In genomic region chr12:122024132-122024785, GRCh38 we compare ENCODE assay signal across 10 cellular contexts. TPM values are rescaled to one million over a fixed set of nuclear protein-coding genes. Genes with fewer than 3 reads are reported as not detected.
DNase-seq lines count a peak whose midpoint lies in the region; ATAC-seq, FAIRE-seq and TF ChIP-seq lines count a peak whose summit lies in the region.
"Had no signal": no experiment of that assay in that cellular context is flagged by ENCODE, and none has a peak within 500 bp of the region (broad histone marks: within the 10 kb centered on the region; RNA-seq: fewer than 3 reads in every experiment).

No MANE protein-coding gene starts in this region.

- peaks cover 61% of the 10 kb centered on the region for H3K79me2 ChIP-seq in keratinocyte (ENCODE audit: control insufficient read depth, insufficient read depth, low read length)

- H3K27ac ChIP-seq in WERI-Rb-1 (peak overlapping the region; percentile 70), keratinocyte (ENCODE audit: control insufficient read depth, insufficient read depth, low read length) (peak overlapping the region; percentile 80), subcutaneous abdominal adipose tissue (ENCODE audit: low read depth, low read length) (peak overlapping the region; percentile 81)

- TF ChIP-seq CTCF in WERI-Rb-1 (IDR thresholded peaks at IDR 0.05; ENCODE audit: low read depth, low read length) (no peak), keratinocyte (optimal IDR thresholded peaks at IDR 0.05 in 1 of 3, IDR thresholded peaks at IDR 0.05 in 1 of 3, conservative IDR thresholded peaks at IDR 0.05 in 1 of 3; ENCODE audit: extremely low read depth in 1 of 3, insufficient read depth in 2 of 3, low read length in 3 of 3) (no peak)

- DNase-seq in WERI-Rb-1 (peak; percentile 52), keratinocyte (ENCODE audit: low read depth, low spot score) (no peak), NCI-H1436 treated with DMSO at 0.1 percent for 48 hours (lab: John Stamatoyannopoulos, UW) (no peak), SKM-1 treated with dmso at 0.1 percent for 144 hours (lab: John Stamatoyannopoulos, UW; ENCODE audit: unreplicated experiment) (no peak)
- no peak for DNase-seq in activated CD4-positive, alpha-beta T cell treated with anti-CD3 and anti-CD28 coated beads, Interleukin-2, amount 50 U/mL, for 1 hour
- DNase-seq: immature natural killer cell had no signal

- dilution Hi-C loops in keratinocyte (cut with MboI; ENCODE audit: extremely low pct_ligation_motif_present, low sequenced_read_pairs): no loop called here

- peaks cover 6% of the 10 kb centered on the region for H3K9me1 ChIP-seq in keratinocyte (ENCODE audit: control insufficient read depth, extremely low read depth, insufficient read depth, low read length)

- no peak for FAIRE-seq in keratinocyte (lab: Jason Lieb, UNC)

- H3K4me2 ChIP-seq in keratinocyte (ENCODE audit: control insufficient read depth, extremely low read depth, insufficient read depth, low read depth, low read length): peak overlapping the region; percentile 97

- H2AFZ ChIP-seq in keratinocyte (ENCODE audit: control insufficient read depth, low read length): no peak overlapping the region

- H3K4me1 ChIP-seq in keratinocyte (ENCODE audit: control insufficient read depth, extremely low read depth, insufficient read depth, low read length) (peaks cover 43% of the 10 kb centered on the region), subcutaneous abdominal adipose tissue (ENCODE audit: control insufficient read depth in 5 of 5, insufficient read depth in 5 of 5, low read length in 5 of 5) (peaks cover 2 to 46% (median 37%) of the 10 kb centered on the region in 5 donors)

- H3K4me3 ChIP-seq in WERI-Rb-1 (ENCODE audit: low read depth, low read length) (peak overlapping the region; percentile 72), keratinocyte (ENCODE audit: control insufficient read depth in 2 of 3, extremely low read depth in 1 of 3, insufficient read depth in 2 of 3, low read depth in 1 of 3, low read length in 3 of 3) (peak overlapping the region; percentile 53 to 79 (median 61)), subcutaneous abdominal adipose tissue (ENCODE audit: low read depth in 1 of 5, low read length in 5 of 5) (peak overlapping the region in 3 of 5 donors; percentile 62 to 78 (median 75))

- H3K27me3 ChIP-seq in WERI-Rb-1 (ENCODE audit: insufficient read depth, low read depth, severe bottlenecking) (peaks cover 12% of the 10 kb centered on the region), keratinocyte (ENCODE audit: control insufficient read depth, extremely low read depth, insufficient read depth, low read length) (no peaks in the 10 kb centered on the region), subcutaneous abdominal adipose tissue (ENCODE audit: control insufficient read depth in 5 of 5, insufficient read depth in 4 of 5, low read length in 5 of 5) (no peaks in the 10 kb centered on the region)

- peak overlapping the region; percentile 91 for H3K9ac ChIP-seq in keratinocyte (ENCODE audit: control insufficient read depth, extremely low read depth, insufficient read depth, low read length)
- peak overlapping the region in 4 of 5 donors; percentile 10 to 77 (median 47) for H3K9ac ChIP-seq in subcutaneous abdominal adipose tissue (ENCODE audit: low read length in 5 of 5)

- peak; percentile 45 for ATAC-seq in GM18909 (IDR thresholded peaks at IDR 0.05; ENCODE audit: poor library complexity, unreplicated experiment)
- no peak for ATAC-seq in HG02588 (IDR thresholded peaks at IDR 0.05; ENCODE audit: unreplicated experiment)
- ATAC-seq: activated CD4-positive, CD25-positive, alpha-beta regulatory T cell treated with anti-CD3 and anti-CD28 coated beads, Interleukin-2, amount 50 U/mL, for 24 hours had no signal

- no peaks in the 10 kb centered on the region for H3K9me3 ChIP-seq in WERI-Rb-1 (ENCODE audit: severe bottlenecking)
- no peaks in the 10 kb centered on the region for H3K9me3 ChIP-seq in keratinocyte (ENCODE audit: control insufficient read depth, low read depth, low read length)
- no peaks in the 10 kb centered on the region for H3K9me3 ChIP-seq in subcutaneous abdominal adipose tissue (ENCODE audit: control insufficient read depth in 5 of 5, low read length in 5 of 5)

- no peaks in the 10 kb centered on the region for H3K36me3 ChIP-seq in WERI-Rb-1
- H3K36me3 ChIP-seq in keratinocyte (ENCODE audit: control insufficient read depth in 2 of 2, extremely low read depth in 1 of 2, insufficient read depth in 2 of 2, low read length in 2 of 2): no peaks in the 10 kb centered on the region
- H3K36me3 ChIP-seq in subcutaneous abdominal adipose tissue (ENCODE audit: control insufficient read depth in 5 of 5, insufficient read depth in 5 of 5, low read length in 5 of 5): no peaks in the 10 kb centered on the region

- H4K20me1 ChIP-seq in keratinocyte (ENCODE audit: control insufficient read depth, extremely low read depth, insufficient read depth, low read length): peaks cover 3% of the 10 kb centered on the region

RNA-seq across cellular contexts. Expression of gene BCL7A, which starts 2.6 kb away (rescaled TPM):
- polyA plus RNA-seq in keratinocyte: 9.6 to 17.2 TPM (median 12.8 TPM) in 3 replicates
- 10.0 TPM for polyA plus RNA-seq in keratinocyte (2011; ENCODE audit: low read depth)
- polyA plus RNA-seq in keratinocyte (2011; cell fraction: cytosol; rRNA removed): 10.0 and 11.9 TPM in 2 replicates
- polyA plus RNA-seq in keratinocyte (2011; cell fraction: nucleus; rRNA removed): 16.2 and 17.3 TPM in 2 replicates
- polyA plus RNA-seq in keratinocyte (2012; ENCODE audit: low replicate concordance): 15.5 and 15.9 TPM in 2 replicates
- polyA minus RNA-seq in keratinocyte: 8.8 to 16.8 TPM (median 13.5 TPM) in 3 replicates
- polyA minus RNA-seq in keratinocyte (2011; cell fraction: cytosol; rRNA and poly(A)+ RNA removed): 7.1 TPM
- polyA minus RNA-seq in keratinocyte (2011; cell fraction: nucleus; rRNA and poly(A)+ RNA removed): 6.8 and 11.6 TPM in 2 replicates

RNA-seq across cellular contexts. Expression of gene MLXIP, which starts 54.3 kb away (rescaled TPM):
- 4.7 to 17.8 TPM (median 5.5 TPM) in 3 replicates for polyA plus RNA-seq in keratinocyte
- 7.1 TPM for polyA plus RNA-seq in keratinocyte (2011; ENCODE audit: low read depth)
- polyA plus RNA-seq in keratinocyte (2011; cell fraction: cytosol; rRNA removed): 7.3 and 10.1 TPM in 2 replicates
- polyA plus RNA-seq in keratinocyte (2011; cell fraction: nucleus; rRNA removed): 37.9 and 81.1 TPM in 2 replicates
- polyA plus RNA-seq in keratinocyte (2012; ENCODE audit: low replicate concordance): 19.4 and 29.7 TPM in 2 replicates
- 15.1 to 65.2 TPM (median 19.5 TPM) in 3 replicates for polyA minus RNA-seq in keratinocyte
- 12.3 TPM for polyA minus RNA-seq in keratinocyte (2011; cell fraction: cytosol; rRNA and poly(A)+ RNA removed)
- 23.0 and 32.1 TPM in 2 replicates for polyA minus RNA-seq in keratinocyte (2011; cell fraction: nucleus; rRNA and poly(A)+ RNA removed)
